8 cellular contexts compared by ENCODE assay signal in genomic region chr10:68231106-68231901, GRCh38. TPM values are rescaled to one million over a fixed set of nuclear protein-coding genes. Genes with fewer than 3 reads are reported as not detected.
DNase-seq lines count a peak whose midpoint lies in the region; ATAC-seq, FAIRE-seq and TF ChIP-seq lines count a peak whose summit lies in the region.

No MANE protein-coding gene starts in this region.

- peak; percentile 96 for ATAC-seq in GM21515 (IDR thresholded peaks at IDR 0.05; ENCODE audit: unreplicated experiment)
- ATAC-seq in psoas muscle, result peak; percentile 82 to 91 (median 90)

- no peaks in the 10 kb centered on the region for H4K20me1 ChIP-seq in astrocyte (ENCODE audit: insufficient read depth, low read length)

- peak in 2 of 6 experiments; percentile 15 to 39 for TF ChIP-seq CTCF in Peyer's patch (IDR thresholded peaks at IDR 0.05)
- TF ChIP-seq CTCF in astrocyte (IDR thresholded peaks at IDR 0.05; ENCODE audit: insufficient read depth, low read depth, low read length), result no peak
- peak; percentile 16 for TF ChIP-seq CTCF in psoas muscle (IDR thresholded peaks at IDR 0.05)

- H3K27me3 ChIP-seq in Peyer's patch (no peaks in the 10 kb centered on the region), astrocyte (ENCODE audit: insufficient read depth, low read length) (peaks cover 9% of the 10 kb centered on the region), psoas muscle (ENCODE audit: insufficient read depth in 3 of 3, low read length in 2 of 3) (no peaks in the 10 kb centered on the region)

- no peaks in the 10 kb centered on the region for H3K79me2 ChIP-seq in astrocyte (ENCODE audit: insufficient read depth, low read length)

- no peaks in the 10 kb centered on the region for H3K36me3 Mint-ChIP-seq in astrocyte (ENCODE audit: low read depth, unreplicated experiment)

- H3K9ac ChIP-seq in astrocyte (ENCODE audit: low read length), result peak overlapping the region; percentile 77

- peak overlapping the region; percentile 87 for H3K4me3 Mint-ChIP-seq in astrocyte (ENCODE audit: unreplicated experiment)

- H3K4me3 ChIP-seq in Peyer's patch, result peak overlapping the region; percentile 38 to 71 (median 54)
- H3K4me3 ChIP-seq in astrocyte (ENCODE audit: insufficient read depth, low read depth, low read length), result peak overlapping the region; percentile 69
- peak overlapping the region; percentile 70 for H3K4me3 ChIP-seq in psoas muscle

- H3K9me3 Mint-ChIP-seq in astrocyte (ENCODE audit: unreplicated experiment), result no peaks in the 10 kb centered on the region

- DNase-seq in EL (peak; percentile 82), HTR-8/SVneo (ENCODE audit: insufficient read length, low spot score) (peak; percentile 89), Peyer's patch (peak in 2 of 3 donors; percentile 62 to 70), astrocyte (ENCODE audit: low read depth) (peak; percentile 64), hippocampal formation (lab: John Stamatoyannopoulos, UW) (peak; percentile 37 to 71), psoas muscle (peak; percentile 65 to 75), GOT3 (lab: John Stamatoyannopoulos, UW) (no peak)

- H3K4me1 ChIP-seq in Peyer's patch (peaks cover 0 to 8% (median 3%) of the 10 kb centered on the region in 4 donors), astrocyte (ENCODE audit: insufficient read depth, low read length) (no peaks in the 10 kb centered on the region), psoas muscle (peaks cover 3% of the 10 kb centered on the region)

- peaks cover 18% of the 10 kb centered on the region for H3K27me3 Mint-ChIP-seq in astrocyte (ENCODE audit: low read depth, unreplicated experiment)

- peak overlapping the region; percentile 95 for H3K4me2 ChIP-seq in astrocyte (ENCODE audit: low read length)

- intact Hi-C loops in psoas muscle (cut with DNase I), result no loop called here

- H3K27ac ChIP-seq in Peyer's patch (peak overlapping the region; percentile 3 to 59 (median 38)), astrocyte (ENCODE audit: low read depth, low read length) (no peak overlapping the region), psoas muscle (peak overlapping the region; percentile 51)

- H3K36me3 ChIP-seq in Peyer's patch, result no peaks in the 10 kb centered on the region
- H3K36me3 ChIP-seq in astrocyte (ENCODE audit: insufficient read depth, low read length), result no peaks in the 10 kb centered on the region
- H3K36me3 ChIP-seq in psoas muscle (ENCODE audit: insufficient read depth in 1 of 2, low read depth in 1 of 2), result no peaks in the 10 kb centered on the region

- FAIRE-seq in HTR-8/SVneo (lab: Jason Lieb, UNC), result peak; percentile 94
- FAIRE-seq in astrocyte (lab: Jason Lieb, UNC), result no peak

- peaks cover 2% of the 10 kb centered on the region for H3K4me1 Mint-ChIP-seq in astrocyte (ENCODE audit: low read depth, unreplicated experiment)

- H2AFZ ChIP-seq in astrocyte (ENCODE audit: low read depth, low read length), result peak overlapping the region; percentile 98

- TF ChIP-seq POLR2A in Peyer's patch (IDR thresholded peaks at IDR 0.05), result no peak

- H3K9me3 ChIP-seq in Peyer's patch (no peaks in the 10 kb centered on the region), astrocyte (ENCODE audit: insufficient read depth, low read depth, low read length) (no peaks in the 10 kb centered on the region), psoas muscle (no peaks in the 10 kb centered on the region)

- WGBS in psoas muscle, 3 donors, result 0 to 1% (median 1%) methylated on average over 59 to 83 of the region's 83 CpGs

- no peak overlapping the region for H3K27ac Mint-ChIP-seq in astrocyte (ENCODE audit: unreplicated experiment)

RNA-seq across cellular contexts. Expression of gene ATOH7, which starts 0.6 kb away (rescaled TPM):
- total RNA-seq in Peyer's patch, result 1 to 10 TPM in 2 of 4 donors, under 1 TPM in 1, not detected in 1; 0.54 to 5.3 (median 2.6) TPM
- 0.19 TPM in 1 of 2 replicates, not detected in the other for total RNA-seq in astrocyte
- total RNA-seq in psoas muscle, result not detected
- under 1 TPM in 1 of 3 donors, not detected in 2; 0.17 TPM for polyA plus RNA-seq in psoas muscle
